Comparison of ENCODE assay signal across 13 cellular contexts in genomic region chr15:31335991-31336942, GRCh38. TPM values are rescaled to one million over a fixed set of nuclear protein-coding genes. Genes with fewer than 3 reads are reported as not detected.
A peak's percentile ranks its signal among the peaks of the same experiment; 100 is the strongest.
DNase-seq lines count a peak whose midpoint lies in the region; ATAC-seq, FAIRE-seq and TF ChIP-seq lines count a peak whose summit lies in the region.
"Had no signal": no experiment of that assay in that cellular context is flagged by ENCODE, and none has a peak within 500 bp of the region (broad histone marks: within the 10 kb centered on the region; RNA-seq: fewer than 3 reads in every experiment).

No MANE protein-coding gene starts in this region.

- peak overlapping the region; percentile 35 to 58 for H3K27ac ChIP-seq in uterus
- H3K27ac ChIP-seq: SJSA1 had no signal

- no peak for TF ChIP-seq CTCF in bronchial epithelial cell (IDR thresholded peaks at IDR 0.05; ENCODE audit: insufficient read depth, low read length, severe bottlenecking)
- TF ChIP-seq CTCF in nephron (IDR thresholded peaks at IDR 0.05; ENCODE audit: unreplicated experiment in 3 of 3) = no peak
- TF ChIP-seq CTCF in uterus (IDR thresholded peaks at IDR 0.05) = no peak

- peak overlapping the region in 2 of 3 experiments; percentile 48 to 53 for H3K27ac Mint-ChIP-seq in nephron

- no peak overlapping the region for H3K4me3 ChIP-seq in bronchial epithelial cell (ENCODE audit: low read depth, low read length)
- no peak overlapping the region for H3K4me3 ChIP-seq in uterus
- H3K4me3 ChIP-seq: ovary, SJSA1 had no signal

- no peaks in the 10 kb centered on the region for H3K27me3 Mint-ChIP-seq in nephron (ENCODE audit: low read depth)

- no peaks in the 10 kb centered on the region for H3K36me3 Mint-ChIP-seq in nephron (ENCODE audit: low read depth)

- DNase-seq in Right ventricle myocardium superior (no peak), Right ventricle myocardium inferior (ENCODE audit: missing footprints) (no peak), bronchial epithelial cell (ENCODE audit: low read depth) (no peak), uterus (no peak), HuH-7.5 (ENCODE audit: low spot score) (no peak), H54 (ENCODE audit: insufficient read length, low spot score) (no peak)
- DNase-seq: activated CD4-positive, alpha-beta T cell treated with anti-CD3 and anti-CD28 coated beads, Interleukin-2, amount 50 U/mL, for 48 hours; islet precursor cell; NCI-H510A had no signal

- TF ChIP-seq POLR2A in uterus (IDR thresholded peaks at IDR 0.05) = no peak
- TF ChIP-seq POLR2A in H54 (IDR thresholded peaks at IDR 0.05; ENCODE audit: low read depth, low read length) = no peak

- no peak overlapping the region for H3K4me3 Mint-ChIP-seq in nephron

- H3K9me3 ChIP-seq in uterus = no peaks in the 10 kb centered on the region
- H3K9me3 ChIP-seq: ovary, SJSA1 had no signal

- peaks cover 66% of the 10 kb centered on the region for H3K4me1 Mint-ChIP-seq in nephron

- H3K9me3 Mint-ChIP-seq in nephron = no peaks in the 10 kb centered on the region

- intact Hi-C loops in Right ventricle myocardium superior (cut with DNase I) = no loop called here
- intact Hi-C loops in Right ventricle myocardium inferior (cut with DNase I) = loop anchor here (2.0 kb wide), 1 partner anchor 15 kb away; no protein-coding TSS in a partner anchor
- intact Hi-C loops in uterus (cut with DNase I; ENCODE audit: low total_unique reads) = loop anchor here (10.0 kb wide), 1 partner anchor 99 kb away; no protein-coding TSS in a partner anchor

- H3K36me3 ChIP-seq in bronchial epithelial cell (ENCODE audit: control insufficient read depth, insufficient read depth, low read length) = peaks cover 2% of the 10 kb centered on the region
- H3K36me3 ChIP-seq in uterus = no peaks in the 10 kb centered on the region
- H3K36me3 ChIP-seq: ovary had no signal

- ATAC-seq in Right ventricle myocardium superior (ENCODE audit: poor library complexity) (peak; percentile 1), Right ventricle myocardium inferior (no peak), HG02981 (IDR thresholded peaks at IDR 0.05; ENCODE audit: unreplicated experiment) (no peak)

- peak; percentile 7 for FAIRE-seq in bronchial epithelial cell (lab: Jason Lieb, UNC)
- no peak for FAIRE-seq in H54 (lab: Jason Lieb, UNC)

- H3K27me3 ChIP-seq in bronchial epithelial cell (ENCODE audit: control insufficient read depth, insufficient read depth, low read length) = no peaks in the 10 kb centered on the region
- no peaks in the 10 kb centered on the region for H3K27me3 ChIP-seq in uterus
- H3K27me3 ChIP-seq: ovary, SJSA1 had no signal

- peaks cover 12 to 28% of the 10 kb centered on the region in 2 donors for H3K4me1 ChIP-seq in uterus

RNA-seq across cellular contexts. Expression of gene KLF13, which starts 9.6 kb away (rescaled TPM):
- total RNA-seq in Right ventricle myocardium superior = 65.7 TPM
- 63.4 TPM for total RNA-seq in Right ventricle myocardium inferior
- total RNA-seq in bronchial epithelial cell = 58.7 and 62.0 TPM in 2 replicates
- total RNA-seq in uterus = 10 to 100 TPM; 20.2 to 58.8 (median 25.7) TPM
